9 cellular contexts compared by ENCODE assay signal in the genomic region with DNA sequence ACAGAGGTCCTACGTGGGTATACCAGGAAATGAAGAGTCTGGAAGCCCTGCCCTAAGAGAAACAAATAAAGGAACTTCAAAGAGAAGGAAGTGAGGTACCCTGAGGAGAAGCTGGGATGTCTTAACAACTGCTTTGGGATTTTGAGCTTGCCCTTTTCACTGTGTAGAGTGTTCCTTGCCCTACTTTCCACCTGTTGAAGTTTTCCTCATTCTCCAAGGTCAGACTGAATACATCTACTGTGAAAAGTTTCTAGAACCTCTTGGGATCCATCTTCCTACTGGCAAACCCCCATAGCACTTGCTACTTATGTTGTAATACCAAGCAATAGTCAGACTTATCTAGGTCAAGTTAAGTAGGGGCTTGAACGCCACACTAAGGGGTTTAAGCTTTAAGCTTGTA. TPM values are rescaled to one million over a fixed set of nuclear protein-coding genes. Genes with fewer than 3 reads are reported as not detected.
DNase-seq lines count a peak whose midpoint lies in the region; ATAC-seq and TF ChIP-seq lines count a peak whose summit lies in the region.
"Had no signal": no experiment of that assay in that cellular context is flagged by ENCODE, and none has a peak within 500 bp of the region (broad histone marks: within the 10 kb centered on the region; RNA-seq: fewer than 3 reads in every experiment).

No MANE protein-coding gene starts in this region.

- H3K4me1 Mint-ChIP-seq in stimulated activated naive CD8-positive, alpha-beta T cell treated with anti-CD3 and anti-CD28 coated beads, Interleukin-15, Interleukin-2, amounts not matched to agents 100 ng/mL and 50 ng/mL, for 24 hours (ENCODE audit: low read depth): peaks cover 39% of the 10 kb centered on the region
- peaks cover 24% of the 10 kb centered on the region for H3K4me1 Mint-ChIP-seq in memory B cell

- DNase-seq in stimulated activated naive CD8-positive, alpha-beta T cell treated with anti-CD3 and anti-CD28 coated beads, Interleukin-15, Interleukin-2, amounts not matched to agents 100 U/mL and 50 U/mL, for 24 hours: no peak
- DNase-seq in WERI-Rb-1 (no peak), memory B cell (ENCODE audit: low spot score in 2 of 2) (no peak), vagina (ENCODE audit: extremely low spot score in 2 of 2) (no peak), SK-N-SH (no peak)
- DNase-seq in stimulated activated CD4-positive, alpha-beta T cell treated with anti-CD3 and anti-CD28 coated beads, Interleukin-15, amount 100 ng/mL, for 24 hours: no peak
- DNase-seq: NCI-H1436 had no signal

- H3F3A ChIP-seq in SK-N-SH (replicated peaks; ENCODE audit: insufficient read depth): peaks cover 9% of the 10 kb centered on the region

- H3K4me2 ChIP-seq in SK-N-SH: no peak overlapping the region

- no peak overlapping the region for H2AFZ ChIP-seq in SK-N-SH (ENCODE audit: low read depth)

- no peak overlapping the region for H3K27ac ChIP-seq in WERI-Rb-1
- H3K27ac ChIP-seq in vagina: peak overlapping the region; percentile 88
- no peak overlapping the region for H3K27ac ChIP-seq in SK-N-SH (ENCODE audit: low read depth in 2 of 2, low read length in 1 of 2)

- H3K36me3 Mint-ChIP-seq in stimulated activated naive CD8-positive, alpha-beta T cell treated with anti-CD3 and anti-CD28 coated beads, Interleukin-15, Interleukin-2, amounts not matched to agents 100 ng/mL and 50 ng/mL, for 24 hours (ENCODE audit: low read depth): peaks cover 11% of the 10 kb centered on the region
- peaks cover 2% of the 10 kb centered on the region for H3K36me3 Mint-ChIP-seq in memory B cell

- no peak for TF ChIP-seq RAD21 in SK-N-SH (IDR thresholded peaks at IDR 0.05; ENCODE audit: low read length)

- TF ChIP-seq POLR2A in vagina (IDR thresholded peaks at IDR 0.05): no peak

- no peaks in the 10 kb centered on the region for H3K9me3 ChIP-seq in WERI-Rb-1 (ENCODE audit: severe bottlenecking)
- H3K9me3 ChIP-seq in vagina: no peaks in the 10 kb centered on the region
- H3K9me3 ChIP-seq in SK-N-SH: no peaks in the 10 kb centered on the region

- H3K79me2 ChIP-seq in SK-N-SH (ENCODE audit: insufficient read depth): peaks cover 28% of the 10 kb centered on the region

- H3K36me3 ChIP-seq in WERI-Rb-1 (peaks cover 1% of the 10 kb centered on the region; the same call in 1 of the 2 replicates), vagina (no peaks in the 10 kb centered on the region), SK-N-SH (replicated peaks in 1 of 2; ENCODE audit: control insufficient read depth in 1 of 2, insufficient read depth in 2 of 2, low read length in 1 of 2) (peaks cover 4% of the 10 kb centered on the region in 2 experiments)

- no peaks in the 10 kb centered on the region for H3K27me3 ChIP-seq in WERI-Rb-1 (ENCODE audit: insufficient read depth, low read depth, severe bottlenecking)
- no peaks in the 10 kb centered on the region for H3K27me3 ChIP-seq in vagina
- H3K27me3 ChIP-seq in SK-N-SH (ENCODE audit: insufficient read depth): no peaks in the 10 kb centered on the region

- H3K4me3 ChIP-seq in WERI-Rb-1 (ENCODE audit: low read depth, low read length) (peak overlapping the region; percentile 75), vagina (no peak overlapping the region), SK-N-SH (ENCODE audit: low read depth in 2 of 2, low read length in 1 of 2) (no peak overlapping the region)

- CTCF ChIA-PET in SK-N-SH (lab: Yijun Ruan, JAX): interaction anchor here (0.8 to 1.4 kb wide), 2 partner anchors 69 to 70 kb away, joined by 3 to 4 read pairs; no protein-coding TSS in a partner anchor

- POLR2A ChIA-PET in SK-N-SH (lab: Yijun Ruan, JAX): no interaction called here

- no peak overlapping the region for H3K27ac Mint-ChIP-seq in stimulated activated naive CD8-positive, alpha-beta T cell treated with anti-CD3 and anti-CD28 coated beads, Interleukin-15, Interleukin-2, amounts not matched to agents 100 ng/mL and 50 ng/mL, for 24 hours
- H3K27ac Mint-ChIP-seq in memory B cell: no peak overlapping the region

- peaks cover 21% of the 10 kb centered on the region for H4K20me1 ChIP-seq in SK-N-SH (ENCODE audit: insufficient read depth)

- H3K27me3 Mint-ChIP-seq in stimulated activated naive CD8-positive, alpha-beta T cell treated with anti-CD3 and anti-CD28 coated beads, Interleukin-15, Interleukin-2, amounts not matched to agents 100 ng/mL and 50 ng/mL, for 24 hours: peaks cover 5% of the 10 kb centered on the region
- H3K27me3 Mint-ChIP-seq in memory B cell: peaks cover 2% of the 10 kb centered on the region

- ATAC-seq in stimulated activated naive CD8-positive, alpha-beta T cell treated with anti-CD3 and anti-CD28 coated beads, Interleukin-15, Interleukin-2, amounts not matched to agents 100 U/mL and 50 U/mL, for 24 hours: no peak
- ATAC-seq in memory B cell (ENCODE audit: low read depth) (no peak), GM19328 (IDR thresholded peaks at IDR 0.05; ENCODE audit: unreplicated experiment) (no peak)

- TF ChIP-seq EP300 in SK-N-SH (IDR thresholded peaks at IDR 0.05; ENCODE audit: borderline replicate concordance in 1 of 2, low read depth in 1 of 2, low read length in 1 of 2): no peak

- no peaks in the 10 kb centered on the region for H3K9me3 Mint-ChIP-seq in stimulated activated naive CD8-positive, alpha-beta T cell treated with anti-CD3 and anti-CD28 coated beads, Interleukin-15, Interleukin-2, amounts not matched to agents 100 ng/mL and 50 ng/mL, for 24 hours
- no peaks in the 10 kb centered on the region for H3K9me3 Mint-ChIP-seq in memory B cell

- 35% methylated on average over 2 of the region's 2 CpGs for WGBS in SK-N-SH (ENCODE audit: low lambda C conversion rate)

- no peak overlapping the region for H3K9ac ChIP-seq in SK-N-SH

- TF ChIP-seq CTCF in WERI-Rb-1 (IDR thresholded peaks at IDR 0.05; ENCODE audit: low read depth, low read length): no peak
- no peak for TF ChIP-seq CTCF in vagina (IDR thresholded peaks at IDR 0.05)
- TF ChIP-seq CTCF in SK-N-SH (IDR thresholded peaks at IDR 0.05): no peak

- intact Hi-C loops in vagina (cut with DNase I): loop anchor here (5.0 kb wide), 2 partner anchors 71 to 206 kb away; partner anchors contain the start of genes IGFBP7, NOA1 and POLR2B

- H3K4me1 ChIP-seq in vagina (peaks cover 28% of the 10 kb centered on the region), SK-N-SH (ENCODE audit: control insufficient read depth in 1 of 2, insufficient read depth in 2 of 2, low read depth in 1 of 2, low read length in 1 of 2) (peaks cover 0 to 11% of the 10 kb centered on the region in 2 experiments; a peak in 2 of 4 replicates)

- no peaks in the 10 kb centered on the region for H3K9me2 ChIP-seq in SK-N-SH

- H3K4me3 Mint-ChIP-seq in stimulated activated naive CD8-positive, alpha-beta T cell treated with anti-CD3 and anti-CD28 coated beads, Interleukin-15, Interleukin-2, amounts not matched to agents 100 ng/mL and 50 ng/mL, for 24 hours: peak overlapping the region; percentile 9
- H3K4me3 Mint-ChIP-seq in memory B cell: peak overlapping the region; percentile 89

TF ChIP-seq in SK-N-SH, 30 proteins besides CTCF, POLR2A, EP300 and RAD21:
- TF ChIP-seq YY1 (IDR thresholded peaks at IDR 0.05; ENCODE audit: low read depth): no peak

RNA-seq across cellular contexts. Expression of gene REST, which starts 1.2 kb away (rescaled TPM):
- 24.6 TPM for total RNA-seq in vagina
- 6.0 and 7.9 TPM in 2 replicates for polyA plus RNA-seq in SK-N-SH (2012; rRNA removed)
- 8.6 and 9.5 TPM in 2 replicates for polyA plus RNA-seq in SK-N-SH (2012; cell fraction: cytosol; rRNA removed)
- 3.3 and 7.6 TPM in 2 replicates for polyA plus RNA-seq in SK-N-SH (2012; cell fraction: nucleus; rRNA removed)
